In genomic region chr6:63272397-63272796, GRCh38 we compare ENCODE assay signal across 8 cellular contexts. TPM values are rescaled to one million over a fixed set of nuclear protein-coding genes. Genes with fewer than 3 reads are reported as not detected.
DNase-seq lines count a peak whose midpoint lies in the region; ATAC-seq and TF ChIP-seq lines count a peak whose summit lies in the region.

No MANE protein-coding gene starts in this region.

- in situ Hi-C loops in KBM-7 (cut with MboI; ENCODE audit: low pct_unique_long_range_greater_than_20kb, low sequenced_read_pairs): no loop called here

- no peak for ATAC-seq in GM18498 (IDR thresholded peaks at IDR 0.05; ENCODE audit: unreplicated experiment)

- no peaks in the 10 kb centered on the region for H3K36me3 ChIP-seq in kidney epithelial cell (ENCODE audit: control insufficient read depth, insufficient read depth, low read length)

- DNase-seq in COLO829 (ENCODE audit: low spot score) (peak; percentile 45), KBM-7 (peak; percentile 14), SKM-1 treated with dmso at 0.1 percent for 144 hours (lab: John Stamatoyannopoulos, UW; ENCODE audit: unreplicated experiment) (peak; percentile 11), kidney epithelial cell (ENCODE audit: low read depth) (no peak), GM19238 (ENCODE audit: insufficient read length, low spot score) (no peak), cardiac septum (ENCODE audit: low spot score) (no peak)
- no peak for DNase-seq in central memory CD4-positive, alpha-beta T cell

- intact Hi-C loops in cardiac septum (cut with DNase I): no loop called here

- TF ChIP-seq CTCF in kidney epithelial cell (IDR thresholded peaks at IDR 0.05; ENCODE audit: insufficient read depth, low read length, poor library complexity, severe bottlenecking): peak; percentile 17

- H3K4me3 ChIP-seq in kidney epithelial cell (ENCODE audit: low read depth, low read length): no peak overlapping the region

- no peaks in the 10 kb centered on the region for H3K27me3 ChIP-seq in kidney epithelial cell (ENCODE audit: control insufficient read depth, insufficient read depth, low read length)

RNA-seq across cellular contexts. Expression of gene LGSN, which starts 47.4 kb away (rescaled TPM):
- total RNA-seq in kidney epithelial cell (not detected in 2 replicates), cardiac septum (not detected)

Comparison
In these comparisons a context has a peak if more than half of its experiments do, and no peak if none do; other contexts are left out.
1. DNase-seq: peak in COLO829 (single experiment), KBM-7 (single experiment) and SKM-1 treated with dmso at 0.1 percent for 144 hours (single experiment); none in kidney epithelial cell (single experiment), central memory CD4-positive, alpha-beta T cell (single experiment), GM19238 (single experiment) and cardiac septum (single experiment).